Comparison of ENCODE assay signal across 18 cellular contexts in genomic region chr14:74081491-74081890, GRCh38. TPM values are rescaled to one million over a fixed set of nuclear protein-coding genes. Genes with fewer than 3 reads are reported as not detected.
DNase-seq lines count a peak whose midpoint lies in the region; ATAC-seq, FAIRE-seq and TF ChIP-seq lines count a peak whose summit lies in the region.
"Had no signal": no experiment of that assay in that cellular context is flagged by ENCODE, and none has a peak within 500 bp of the region (broad histone marks: within the 10 kb centered on the region; RNA-seq: fewer than 3 reads in every experiment).

No MANE protein-coding gene starts in this region.

- POLR2A ChIA-PET in A549 (lab: Yijun Ruan, JAX) = no interaction called here

- no peaks in the 10 kb centered on the region for H3K9me3 Mint-ChIP-seq in CD4-positive, CD25-positive, alpha-beta regulatory T cell
- H3K9me3 Mint-ChIP-seq in endothelial cell (ENCODE audit: unreplicated experiment) = no peaks in the 10 kb centered on the region
- H3K9me3 Mint-ChIP-seq in progenitor cell of endocrine pancreas (ENCODE audit: low read depth) = no peaks in the 10 kb centered on the region
- no peaks in the 10 kb centered on the region for H3K9me3 Mint-ChIP-seq in activated naive CD4-positive, alpha-beta T cell treated with anti-CD3 and anti-CD28 coated beads, Interleukin-2, amount 50 U/mL, for 72 hours
- H3K9me3 Mint-ChIP-seq in activated T-helper 1 cell treated with anti-CD3 and anti-CD28 coated beads, Interleukin-12 subunit alpha, Interleukin-12 subunit beta, Interleukin-2, Interleukin-4 antibody, amounts not matched to agents 30 ng/mL and 10 ng/mL and 1 ng/mL, durations not matched to agents 14 hours and 24 hours and 36 hours = no peaks in the 10 kb centered on the region
- H3K9me3 Mint-ChIP-seq: CD14-positive monocyte; CD8-positive, alpha-beta memory T cell; GM23338 had no signal

- no peak overlapping the region for H3K27ac Mint-ChIP-seq in CD4-positive, CD25-positive, alpha-beta regulatory T cell
- H3K27ac Mint-ChIP-seq in endothelial cell (ENCODE audit: unreplicated experiment) (peak overlapping the region; percentile 64), progenitor cell of endocrine pancreas (peak overlapping the region; percentile 79)
- no peak overlapping the region for H3K27ac Mint-ChIP-seq in activated naive CD4-positive, alpha-beta T cell treated with anti-CD3 and anti-CD28 coated beads, Interleukin-2, amount 50 U/mL, for 72 hours
- no peak overlapping the region for H3K27ac Mint-ChIP-seq in activated T-helper 1 cell treated with anti-CD3 and anti-CD28 coated beads, Interleukin-12 subunit alpha, Interleukin-12 subunit beta, Interleukin-2, Interleukin-4 antibody, amounts not matched to agents 30 ng/mL and 10 ng/mL and 1 ng/mL, durations not matched to agents 14 hours and 24 hours and 36 hours
- H3K27ac Mint-ChIP-seq: CD8-positive, alpha-beta memory T cell; GM23338 had no signal

- H3K36me3 Mint-ChIP-seq in CD4-positive, CD25-positive, alpha-beta regulatory T cell = peaks cover 5% of the 10 kb centered on the region
- H3K36me3 Mint-ChIP-seq in endothelial cell (ENCODE audit: low read depth, unreplicated experiment) = no peaks in the 10 kb centered on the region
- no peaks in the 10 kb centered on the region for H3K36me3 Mint-ChIP-seq in progenitor cell of endocrine pancreas (ENCODE audit: insufficient read depth)
- peaks cover 0 to 10% of the 10 kb centered on the region in 2 donors for H3K36me3 Mint-ChIP-seq in activated naive CD4-positive, alpha-beta T cell treated with anti-CD3 and anti-CD28 coated beads, Interleukin-2, amount 50 U/mL, for 72 hours
- no peaks in the 10 kb centered on the region for H3K36me3 Mint-ChIP-seq in activated T-helper 1 cell treated with anti-CD3 and anti-CD28 coated beads, Interleukin-12 subunit alpha, Interleukin-12 subunit beta, Interleukin-2, Interleukin-4 antibody, amounts not matched to agents 30 ng/mL and 10 ng/mL and 1 ng/mL, durations not matched to agents 14 hours and 24 hours and 36 hours (ENCODE audit: low read depth)
- H3K36me3 Mint-ChIP-seq: CD14-positive monocyte had no signal

- WGBS in A549 (ENCODE audit: missing lambda C conversion rate) = 91% methylated on average over 3 of the region's 3 CpGs
- 88 to 98% (median 93%) methylated on average over 3 of the region's 3 CpGs for WGBS in adrenal gland, 4 donors

- no peaks in the 10 kb centered on the region for H3K27me3 Mint-ChIP-seq in CD4-positive, CD25-positive, alpha-beta regulatory T cell
- H3K27me3 Mint-ChIP-seq in endothelial cell (ENCODE audit: unreplicated experiment) (peaks cover 6% of the 10 kb centered on the region), progenitor cell of endocrine pancreas (no peaks in the 10 kb centered on the region)
- H3K27me3 Mint-ChIP-seq in activated T-helper 1 cell treated with anti-CD3 and anti-CD28 coated beads, Interleukin-12 subunit alpha, Interleukin-12 subunit beta, Interleukin-2, Interleukin-4 antibody, amounts not matched to agents 30 ng/mL and 10 ng/mL and 1 ng/mL, durations not matched to agents 14 hours and 24 hours and 36 hours (ENCODE audit: insufficient read depth) = peaks cover 4% of the 10 kb centered on the region

- H3K9me3 ChIP-seq in A549 = no peaks in the 10 kb centered on the region
- no peaks in the 10 kb centered on the region for H3K9me3 ChIP-seq in CD4-positive, CD25-positive, alpha-beta regulatory T cell (ENCODE audit: control insufficient read depth in 2 of 2, low read length in 2 of 2)
- no peaks in the 10 kb centered on the region for H3K9me3 ChIP-seq in adrenal gland (replicated peaks in 1 of 3)
- H3K9me3 ChIP-seq: Caco-2 had no signal

- CTCF ChIA-PET in A549 (lab: Yijun Ruan, JAX) = interaction anchor here (0.9 kb wide), 1 partner anchor 213 kb away, joined by 3 read pairs; no protein-coding TSS in a partner anchor

- no peaks in the 10 kb centered on the region for H3K36me3 ChIP-seq in CD4-positive, CD25-positive, alpha-beta regulatory T cell (ENCODE audit: control insufficient read depth, insufficient read depth, low read length)
- H3K36me3 ChIP-seq in adrenal gland (replicated peaks in 1 of 2) = no peaks in the 10 kb centered on the region

- H3K27ac ChIP-seq in A549 (no peak overlapping the region), adrenal gland (no peak overlapping the region)
- no peak overlapping the region for H3K27ac ChIP-seq in CD4-positive, CD25-positive, alpha-beta regulatory T cell (ENCODE audit: insufficient read depth, low read length, poor library complexity, severe bottlenecking)

- TF ChIP-seq POLR2A in A549 (IDR thresholded peaks at IDR 0.05; ENCODE audit: low read length) = no peak
- no peak for TF ChIP-seq POLR2A in adrenal gland (IDR thresholded peaks at IDR 0.05)

- ATAC-seq in A549 = no peak
- no peak for ATAC-seq in CD4-positive, CD25-positive, alpha-beta regulatory T cell (ENCODE audit: low read depth in 2 of 2)
- no peak for ATAC-seq in activated naive CD4-positive, alpha-beta T cell treated with anti-CD3 and anti-CD28 coated beads, Interleukin-2, amount 50 U/mL, for 72 hours
- ATAC-seq in stimulated activated naive CD8-positive, alpha-beta T cell treated with anti-CD3 and anti-CD28 coated beads, Interleukin-15, Interleukin-2, amounts not matched to agents 100 U/mL and 50 U/mL, for 24 hours = no peak
- ATAC-seq: GM23338 had no signal

- H3K4me3 ChIP-seq in A549 (no peak overlapping the region), adrenal gland (no peak overlapping the region)
- H3K4me3 ChIP-seq in CD4-positive, CD25-positive, alpha-beta regulatory T cell (ENCODE audit: low read depth, low read length) = no peak overlapping the region
- H3K4me3 ChIP-seq: GM23338 had no signal

- intact Hi-C loops in activated T-helper 1 cell treated with anti-CD3 and anti-CD28 coated beads, Interleukin-12 subunit alpha, Interleukin-12 subunit beta, Interleukin-2, Interleukin-4 antibody, amounts not matched to agents 30 ng/mL and 10 ng/mL and 1 ng/mL, durations not matched to agents 14 hours and 24 hours and 36 hours (cut with micrococcal nuclease) = loop anchor here (5.0 to 10.0 kb wide), 5 partner anchors 297 to 1193 kb away; partner anchors contain the start of genes FOS, PSEN1 and RBM25
- intact Hi-C loops in adrenal gland (cut with DNase I) = no loop called here

- FAIRE-seq in A549 (lab: Jason Lieb, UNC) = no peak
- FAIRE-seq: G401.6, GM12891 had no signal

- H3K4me2 ChIP-seq in A549 = peak overlapping the region; percentile 27; the same call in 1 of the 3 replicates
- H3K4me2 ChIP-seq: GM23338 had no signal

- TF ChIP-seq EP300 in A549 (IDR thresholded peaks at IDR 0.05) = no peak

- DNase-seq in A549 (ENCODE audit: low read depth in 1 of 2, low spot score in 1 of 2) = no peak
- no peak for DNase-seq in CD4-positive, CD25-positive, alpha-beta regulatory T cell
- no peak for DNase-seq in endothelial cell (ENCODE audit: low spot score)
- DNase-seq in progenitor cell of endocrine pancreas (ENCODE audit: low spot score, unreplicated experiment) = no peak
- no peak for DNase-seq in activated naive CD4-positive, alpha-beta T cell treated with anti-CD3 and anti-CD28 coated beads, Interleukin-2, amount 50 U/mL, for 72 hours (ENCODE audit: low spot score in 2 of 2)
- DNase-seq in activated T-helper 1 cell treated with anti-CD3 and anti-CD28 coated beads, Interleukin-12 subunit alpha, Interleukin-12 subunit beta, Interleukin-2, Interleukin-4 antibody, amounts not matched to agents 30 ng/mL and 10 ng/mL and 1 ng/mL, durations not matched to agents 14 hours and 24 hours and 36 hours (ENCODE audit: low spot score) = no peak
- DNase-seq in adrenal gland = no peak
- DNase-seq in stimulated activated naive CD8-positive, alpha-beta T cell treated with anti-CD3 and anti-CD28 coated beads, Interleukin-15, Interleukin-2, amounts not matched to agents 100 U/mL and 50 U/mL, for 24 hours = no peak
- DNase-seq: CD8-positive, alpha-beta memory T cell; DMS79 treated with DMSO at 0.1 percent for 48 hours; EL; H7; IMR-90 had no signal

- TF ChIP-seq CTCF in A549 (IDR thresholded peaks at IDR 0.05) (no peak), endothelial cell (IDR thresholded peaks at IDR 0.05; ENCODE audit: unreplicated experiment) (no peak), progenitor cell of endocrine pancreas (IDR thresholded peaks at IDR 0.05; ENCODE audit: unreplicated experiment) (no peak), adrenal gland (IDR thresholded peaks at IDR 0.05) (no peak)

- peaks cover 24% of the 10 kb centered on the region; the same call in 2 of the 3 replicates for H3K4me1 ChIP-seq in A549
- peaks cover 18% of the 10 kb centered on the region for H3K4me1 ChIP-seq in CD4-positive, CD25-positive, alpha-beta regulatory T cell (ENCODE audit: control insufficient read depth, insufficient read depth, low read length, poor library complexity, severe bottlenecking)
- H3K4me1 ChIP-seq in adrenal gland (replicated peaks in 1 of 2) = peaks cover 10 to 20% of the 10 kb centered on the region in 2 donors

- peak overlapping the region in 3 of 4 donors; percentile 44 to 59 (median 51) for H3K4me3 Mint-ChIP-seq in CD4-positive, CD25-positive, alpha-beta regulatory T cell
- no peak overlapping the region for H3K4me3 Mint-ChIP-seq in endothelial cell (ENCODE audit: unreplicated experiment)
- no peak overlapping the region for H3K4me3 Mint-ChIP-seq in progenitor cell of endocrine pancreas (ENCODE audit: low read depth)
- H3K4me3 Mint-ChIP-seq in activated T-helper 1 cell treated with anti-CD3 and anti-CD28 coated beads, Interleukin-12 subunit alpha, Interleukin-12 subunit beta, Interleukin-2, Interleukin-4 antibody, amounts not matched to agents 30 ng/mL and 10 ng/mL and 1 ng/mL, durations not matched to agents 14 hours and 24 hours and 36 hours = no peak overlapping the region
- H3K4me3 Mint-ChIP-seq: CD14-positive monocyte, GM23338 had no signal

- no peak for TF ChIP-seq RAD21 in A549 (conservative IDR thresholded peaks at IDR 0.05 in 1 of 2, IDR thresholded peaks at IDR 0.05 in 1 of 2)

- no peaks in the 10 kb centered on the region for H3K27me3 ChIP-seq in CD4-positive, CD25-positive, alpha-beta regulatory T cell (ENCODE audit: control insufficient read depth, insufficient read depth, low read length)
- no peaks in the 10 kb centered on the region for H3K27me3 ChIP-seq in adrenal gland

- peaks cover 20 to 40% (median 24%) of the 10 kb centered on the region in 4 donors for H3K4me1 Mint-ChIP-seq in CD4-positive, CD25-positive, alpha-beta regulatory T cell
- peaks cover 26% of the 10 kb centered on the region for H3K4me1 Mint-ChIP-seq in endothelial cell (ENCODE audit: unreplicated experiment)
- peaks cover 23% of the 10 kb centered on the region for H3K4me1 Mint-ChIP-seq in progenitor cell of endocrine pancreas (ENCODE audit: low read depth)
- H3K4me1 Mint-ChIP-seq in activated T-helper 1 cell treated with anti-CD3 and anti-CD28 coated beads, Interleukin-12 subunit alpha, Interleukin-12 subunit beta, Interleukin-2, Interleukin-4 antibody, amounts not matched to agents 30 ng/mL and 10 ng/mL and 1 ng/mL, durations not matched to agents 14 hours and 24 hours and 36 hours (ENCODE audit: low read depth) = peaks cover 34% of the 10 kb centered on the region

RNA-seq across cellular contexts. Expression of gene ALDH6A1, which starts 2.8 kb away (rescaled TPM):
- polyA plus RNA-seq in A549 (2011; rRNA removed) (8.1 and 8.6 TPM in 2 replicates), A549 (2017; fragmentation: RNase III; extraction: RNeasy Plus Mini Kit Qiagen cat#74134 plus additional on column Dnase treatment) (2.4 to 3.3 TPM (median 2.4 TPM) in 3 replicates), adrenal gland (10 to 100 TPM in 1 of 3 donors, 1 to 10 TPM in 2; 5.9 to 27.8 (median 8.3) TPM)
- 1.9 and 2.6 TPM in 2 replicates for polyA plus RNA-seq in A549 (2012; cell fraction: cytosol; rRNA removed)
- polyA plus RNA-seq in A549 (2012; cell fraction: nucleus; rRNA removed) = 1.00 and 1.6 TPM in 2 replicates
- polyA minus RNA-seq in A549 (2011; rRNA and poly(A)+ RNA removed) = 9.8 and 11.3 TPM in 2 replicates
- 8.5 TPM for total RNA-seq in CD4-positive, CD25-positive, alpha-beta regulatory T cell
- polyA plus RNA-seq in CD4-positive, CD25-positive, alpha-beta regulatory T cell = 10 to 100 TPM; 22.0 to 31.1 (median 23.2) TPM
- total RNA-seq in endothelial cell (ENCODE audit: unreplicated experiment) (17.1 TPM), progenitor cell of endocrine pancreas (55.4 and 57.3 TPM in 2 replicates), adrenal gland (10 to 100 TPM; 27.4 to 68.9 (median 39.4) TPM)
- 10 to 100 TPM; 20.9 to 28.9 TPM for total RNA-seq in activated naive CD4-positive, alpha-beta T cell treated with anti-CD3 and anti-CD28 coated beads, Interleukin-2, amount 50 U/mL, for 72 hours
- 10.8 and 11.0 TPM in 2 replicates for total RNA-seq in activated T-helper 1 cell treated with anti-CD3 and anti-CD28 coated beads, Interleukin-12 subunit alpha, Interleukin-12 subunit beta, Interleukin-2, Interleukin-4 antibody, amounts not matched to agents 30 ng/mL and 10 ng/mL and 1 ng/mL, durations not matched to agents 14 hours and 24 hours and 36 hours

RNA-seq across cellular contexts. Expression of gene LIN52, which starts 3.3 kb away (rescaled TPM):
- polyA plus RNA-seq in A549 (2011; rRNA removed) (10.0 and 10.8 TPM in 2 replicates), A549 (2017; fragmentation: RNase III; extraction: RNeasy Plus Mini Kit Qiagen cat#74134 plus additional on column Dnase treatment) (7.7 to 9.3 TPM (median 9.3 TPM) in 3 replicates), adrenal gland (10 to 100 TPM in 1 of 3 donors, 1 to 10 TPM in 2; 4.6 to 14.3 (median 6.5) TPM)
- 4.6 and 6.0 TPM in 2 replicates for polyA plus RNA-seq in A549 (2012; cell fraction: cytosol; rRNA removed)
- polyA plus RNA-seq in A549 (2012; cell fraction: nucleus; rRNA removed) = 1.3 and 2.5 TPM in 2 replicates
- polyA minus RNA-seq in A549 (2011; rRNA and poly(A)+ RNA removed) = 5.4 and 6.6 TPM in 2 replicates
- 11.1 TPM for total RNA-seq in CD4-positive, CD25-positive, alpha-beta regulatory T cell
- 10 to 100 TPM; 12.5 to 14.9 (median 14.4) TPM for polyA plus RNA-seq in CD4-positive, CD25-positive, alpha-beta regulatory T cell
- total RNA-seq in endothelial cell (ENCODE audit: unreplicated experiment) (7.3 TPM), progenitor cell of endocrine pancreas (13.4 and 14.3 TPM in 2 replicates), adrenal gland (10 to 100 TPM in 2 of 8 donors, 1 to 10 TPM in 6; 5.1 to 11.7 (median 8.0) TPM)
- total RNA-seq in activated naive CD4-positive, alpha-beta T cell treated with anti-CD3 and anti-CD28 coated beads, Interleukin-2, amount 50 U/mL, for 72 hours = 10 to 100 TPM; 12.0 to 29.7 TPM
- total RNA-seq in activated T-helper 1 cell treated with anti-CD3 and anti-CD28 coated beads, Interleukin-12 subunit alpha, Interleukin-12 subunit beta, Interleukin-2, Interleukin-4 antibody, amounts not matched to agents 30 ng/mL and 10 ng/mL and 1 ng/mL, durations not matched to agents 14 hours and 24 hours and 36 hours = 15.9 and 17.2 TPM in 2 replicates

Comparison
In these comparisons a context has a peak if more than half of its experiments do, and no peak if none do; other contexts are left out.
1. H3K27ac Mint-ChIP-seq: peak in endothelial cell (single experiment) and progenitor cell of endocrine pancreas (single experiment); none in CD4-positive, CD25-positive, alpha-beta regulatory T cell (0 of 3), activated naive CD4-positive, alpha-beta T cell treated with anti-CD3 and anti-CD28 coated beads, Interleukin-2, amount 50 U/mL, for 72 hours (0 of 2) and activated T-helper 1 cell treated with anti-CD3 and anti-CD28 coated beads, Interleukin-12 subunit alpha, Interleukin-12 subunit beta, Interleukin-2, Interleukin-4 antibody, amounts not matched to agents 30 ng/mL and 10 ng/mL and 1 ng/mL, durations not matched to agents 14 hours and 24 hours and 36 hours (single experiment).
2. H3K4me3 Mint-ChIP-seq: peak in CD4-positive, CD25-positive, alpha-beta regulatory T cell (3 of 4); none in endothelial cell (single experiment), progenitor cell of endocrine pancreas (single experiment) and activated T-helper 1 cell treated with anti-CD3 and anti-CD28 coated beads, Interleukin-12 subunit alpha, Interleukin-12 subunit beta, Interleukin-2, Interleukin-4 antibody, amounts not matched to agents 30 ng/mL and 10 ng/mL and 1 ng/mL, durations not matched to agents 14 hours and 24 hours and 36 hours (single experiment).